Comparison of ENCODE assay signal across 6 cellular contexts in genomic region chrX:49042581-49043219, GRCh38. TPM values are rescaled to one million over a fixed set of nuclear protein-coding genes. Genes with fewer than 3 reads are reported as not detected.
DNase-seq lines count a peak whose midpoint lies in the region; ATAC-seq lines count a peak whose summit lies in the region.

No MANE protein-coding gene starts in this region.

- peak overlapping the region; percentile 94 for H3K27ac ChIP-seq in layer of hippocampus (ENCODE audit: low read depth, low read length)

- no peaks in the 10 kb centered on the region for H3K27me3 Mint-ChIP-seq in T-cell

- DNase-seq in T-cell: peak in 1 of 34 experiments; percentile 4
- no peak for DNase-seq in NK-92 (lab: John Stamatoyannopoulos, UW; ENCODE audit: unreplicated experiment)
- no peak for DNase-seq in NCI-H146 (lab: John Stamatoyannopoulos, UW)
- no peak for DNase-seq in activated CD4-positive, alpha-beta T cell treated with anti-CD3 and anti-CD28 coated beads for 48 hours

- H3K4me3 Mint-ChIP-seq in T-cell: peak overlapping the region; percentile 80 to 89 (median 84)

- ATAC-seq in GM21381 (IDR thresholded peaks at IDR 0.05; ENCODE audit: unreplicated experiment) (peak; percentile 3), T-cell (replicated peaks in 1 of 4) (peak; percentile 1 to 6 (median 2))

- peaks cover 10% of the 10 kb centered on the region for H3K36me3 Mint-ChIP-seq in T-cell

- H3K27ac Mint-ChIP-seq in T-cell: peak overlapping the region; percentile 91 to 92

- POLR2A ChIA-PET in T-cell (lab: Charles Lee): interaction anchor here in 1 of 2 donors (0.6 to 0.7 kb wide), 2 partner anchors 40 to 65 kb away, joined by 5 to 6 read pairs; no protein-coding TSS in a partner anchor

- peaks cover 32 to 46% (median 40%) of the 10 kb centered on the region in 3 donors for H3K4me1 Mint-ChIP-seq in T-cell

- CTCF ChIA-PET in T-cell (lab: Charles Lee): interaction anchor here in 1 of 2 donors (0.6 kb wide), 1 partner anchor 149 kb away, joined by 3 read pairs; no protein-coding TSS in a partner anchor

- no peaks in the 10 kb centered on the region for H3K9me3 Mint-ChIP-seq in T-cell

- no peaks in the 10 kb centered on the region for H3K27me3 ChIP-seq in layer of hippocampus (ENCODE audit: control insufficient read depth, insufficient read depth, low read length)

RNA-seq across cellular contexts. Expression of gene TFE3, which starts 0.5 kb away (rescaled TPM):
- total RNA-seq in T-cell: 10 to 100 TPM; 34.3 to 38.8 (median 35.6) TPM

RNA-seq across cellular contexts. Expression of gene CCDC120, which starts 16.1 kb away (rescaled TPM):
- 10 to 100 TPM in 2 of 5 donors, 1 to 10 TPM in 3; 8.5 to 14.9 (median 9.1) TPM for total RNA-seq in T-cell

RNA-seq across cellular contexts. Expression of gene PRAF2, which starts 31.1 kb away (rescaled TPM):
- 10 to 100 TPM; 17.5 to 34.5 (median 34.0) TPM for total RNA-seq in T-cell

RNA-seq across cellular contexts. Expression of gene WDR45, which starts 37.0 kb away (rescaled TPM):
- total RNA-seq in T-cell: 100 to 1,000 TPM in 3 of 5 donors, 10 to 100 TPM in 2; 66.2 to 134 (median 112) TPM

RNA-seq across cellular contexts. Expression of gene GRIPAP1, which starts 40.6 kb away (rescaled TPM):
- 100 to 1,000 TPM in 3 of 5 donors, 10 to 100 TPM in 2; 85.2 to 123 (median 104) TPM for total RNA-seq in T-cell
